Comparison of ENCODE assay signal across 25 cellular contexts in genomic region chr6:31510007-31510406, GRCh38. TPM values are rescaled to one million over a fixed set of nuclear protein-coding genes. Genes with fewer than 3 reads are reported as not detected.
DNase-seq lines count a peak whose midpoint lies in the region; ATAC-seq, FAIRE-seq and TF ChIP-seq lines count a peak whose summit lies in the region.
"Had no signal": no experiment of that assay in that cellular context is flagged by ENCODE, and none has a peak within 500 bp of the region (broad histone marks: within the 10 kb centered on the region; RNA-seq: fewer than 3 reads in every experiment).

No MANE protein-coding gene starts in this region.

- H3K9ac ChIP-seq in endothelial cell of umbilical vein (replicated peaks; ENCODE audit: extremely low read depth, insufficient read depth, low read length) = no peak overlapping the region
- H3K9ac ChIP-seq: GM23248 had no signal

- no peaks in the 10 kb centered on the region for H3K27me3 ChIP-seq in right atrium auricular region
- H3K27me3 ChIP-seq in left ventricle myocardium inferior (ENCODE audit: low read depth) = peaks cover 6% of the 10 kb centered on the region
- no peaks in the 10 kb centered on the region for H3K27me3 ChIP-seq in MG63
- H3K27me3 ChIP-seq in endothelial cell of umbilical vein (ENCODE audit: control insufficient read depth in 2 of 2, insufficient read depth in 2 of 2, low read length in 2 of 2) = no peaks in the 10 kb centered on the region

- no peak overlapping the region for H2AFZ ChIP-seq in endothelial cell of umbilical vein (ENCODE audit: low read depth, low read length)
- H2AFZ ChIP-seq: GM23248 had no signal

- H3K9me3 ChIP-seq in right atrium auricular region (no peaks in the 10 kb centered on the region), left ventricle myocardium inferior (replicated peaks) (no peaks in the 10 kb centered on the region), MG63 (no peaks in the 10 kb centered on the region), endothelial cell of umbilical vein (replicated peaks; ENCODE audit: control insufficient read depth, insufficient read depth, low read length) (no peaks in the 10 kb centered on the region)

- H3K36me3 ChIP-seq in right atrium auricular region (no peaks in the 10 kb centered on the region), left ventricle myocardium inferior (peaks cover 7% of the 10 kb centered on the region), MG63 (peaks cover 21% of the 10 kb centered on the region), endothelial cell of umbilical vein (ENCODE audit: control insufficient read depth in 2 of 2, extremely low read depth in 1 of 2, insufficient read depth in 2 of 2, low read length in 2 of 2) (peaks cover 5 to 13% of the 10 kb centered on the region in 2 experiments)

- no TSS peak for BruUV-seq in endothelial cell of umbilical vein (replicated peaks; lab: Mats Ljungman, UMichigan)

- DNase-seq in right atrium auricular region (ENCODE audit: low spot score) = peak; percentile 9
- no peak for DNase-seq in left ventricle myocardium inferior
- DNase-seq in MG63 = peak; percentile 80
- no peak for DNase-seq in endothelial cell of umbilical vein (ENCODE audit: low read depth, low spot score)
- no peak for DNase-seq in stimulated activated naive CD4-positive, alpha-beta T cell (lab: John Stamatoyannopoulos, UW)
- no peak for DNase-seq in Kasumi-1 (lab: John Stamatoyannopoulos, UW)
- DNase-seq: CD4-positive, CD25-positive, alpha-beta regulatory T cell; DMS79 treated with DMSO at 0.1 percent for 48 hours; GM23248; NCI-H1105; NCI-H146; NCI-H2029; NCI-H226; NCI-H510A treated with DMSO at 0.1 percent for 48 hours; NCI-H748 treated with DMSO at 0.1 percent for 48 hours; NK-92 treated with Interleukin-12 subunit alpha and Interleukin-12 subunit beta, amount 100 ng/mL, for 24 hours; SW 1271 had no signal

- H3K4me1 ChIP-seq in right atrium auricular region (no peaks in the 10 kb centered on the region), left ventricle myocardium inferior (no peaks in the 10 kb centered on the region), endothelial cell of umbilical vein (ENCODE audit: control insufficient read depth, extremely low read depth, insufficient read depth, low read length) (peaks cover 3% of the 10 kb centered on the region)

- H3K4me2 ChIP-seq in endothelial cell of umbilical vein (ENCODE audit: insufficient read depth, low read length) = no peak overlapping the region

- FAIRE-seq in endothelial cell of umbilical vein (lab: Jason Lieb, UNC) = no peak
- FAIRE-seq: GM12892, GM18507 had no signal

- intact Hi-C loops in left ventricle myocardium inferior (cut with micrococcal nuclease) = no loop called here
- intact Hi-C loops in endothelial cell of umbilical vein (cut with micrococcal nuclease) = no loop called here

- POLR2A ChIA-PET in endothelial cell of umbilical vein (lab: Charles Lee) = no interaction called here

- H3K27ac ChIP-seq in right atrium auricular region (no peak overlapping the region), left ventricle myocardium inferior (replicated peaks) (no peak overlapping the region), endothelial cell of umbilical vein (ENCODE audit: insufficient read depth, low read depth, low read length) (no peak overlapping the region)
- H3K27ac ChIP-seq: GM23248 had no signal

- no peaks in the 10 kb centered on the region for H4K20me1 ChIP-seq in endothelial cell of umbilical vein (replicated peaks; ENCODE audit: control insufficient read depth, extremely low read depth, insufficient read depth, low read length)

- TF ChIP-seq CTCF in right atrium auricular region (IDR thresholded peaks at IDR 0.05) (no peak), left ventricle myocardium inferior (IDR thresholded peaks at IDR 0.05; ENCODE audit: borderline replicate concordance) (no peak), endothelial cell of umbilical vein (IDR thresholded peaks at IDR 0.05; ENCODE audit: extremely low read depth in 1 of 2, insufficient read depth in 1 of 2, low read depth in 1 of 2, low read length in 2 of 2) (no peak)

- H3K4me3 ChIP-seq in right atrium auricular region (no peak overlapping the region), left ventricle myocardium inferior (no peak overlapping the region), MG63 (no peak overlapping the region), endothelial cell of umbilical vein (replicated peaks in 1 of 3; ENCODE audit: insufficient read depth in 1 of 3, low read depth in 1 of 3, low read length in 3 of 3) (no peak overlapping the region)
- H3K4me3 ChIP-seq: GM23248 had no signal

- no peaks in the 10 kb centered on the region for H3K9me1 ChIP-seq in endothelial cell of umbilical vein (replicated peaks; ENCODE audit: control insufficient read depth, extremely low read depth, insufficient read depth, low read length)

- CTCF ChIA-PET in endothelial cell of umbilical vein (lab: Charles Lee) = interaction anchor here (1.1 kb wide), 1 partner anchor 17 kb away, joined by 3 read pairs; no protein-coding TSS in a partner anchor

- no peak for ATAC-seq in HG02678 (IDR thresholded peaks at IDR 0.05; ENCODE audit: unreplicated experiment)
- ATAC-seq: HCT116, Right ventricle myocardium inferior had no signal

- peaks cover 2% of the 10 kb centered on the region for H3K79me2 ChIP-seq in endothelial cell of umbilical vein (ENCODE audit: control insufficient read depth, insufficient read depth, low read length)

- dilution Hi-C loops in endothelial cell of umbilical vein (cut with MboI; ENCODE audit: extremely low pct_ligation_motif_present, low sequenced_read_pairs) = no loop called here

- no peak for TF ChIP-seq POLR2A in endothelial cell of umbilical vein (IDR thresholded peaks at IDR 0.05; ENCODE audit: low read depth, low read length)

RNA-seq across cellular contexts. Expression of gene MICB, which starts 12.1 kb away (rescaled TPM):
- total RNA-seq in right atrium auricular region (1 to 10 TPM; 1.6 to 3.1 TPM), left ventricle myocardium inferior (1.1 TPM), endothelial cell of umbilical vein (25.9 and 36.3 TPM in 2 replicates)
- total RNA-seq in MG63 (2014; rRNA removed; shearing (Covaris generic); ENCODE audit: low replicate concordance) = 13.1 and 17.6 TPM in 2 replicates
- 32.8 and 35.7 TPM in 2 replicates for polyA plus RNA-seq in endothelial cell of umbilical vein
- polyA plus RNA-seq in endothelial cell of umbilical vein (2011; cell fraction: cytosol; rRNA removed) = 23.2 and 24.5 TPM in 2 replicates
- 20.7 and 21.0 TPM in 2 replicates for polyA plus RNA-seq in endothelial cell of umbilical vein (2011; cell fraction: nucleus; rRNA removed)
- 18.4 and 26.2 TPM in 2 replicates for polyA plus RNA-seq in endothelial cell of umbilical vein (2012)
- 36.5 and 43.9 TPM in 2 replicates for polyA minus RNA-seq in endothelial cell of umbilical vein
- polyA minus RNA-seq in endothelial cell of umbilical vein (2011; cell fraction: cytosol; rRNA and poly(A)+ RNA removed) = 17.6 TPM
- polyA minus RNA-seq in endothelial cell of umbilical vein (2011; cell fraction: nucleus; rRNA and poly(A)+ RNA removed) = 8.9 and 9.9 TPM in 2 replicates

RNA-seq across cellular contexts. Expression of gene MCCD1, which starts 18.8 kb away (rescaled TPM):
- total RNA-seq in right atrium auricular region (not detected), left ventricle myocardium inferior (not detected), endothelial cell of umbilical vein (not detected in 2 replicates)
- total RNA-seq in MG63 (2014; rRNA removed; shearing (Covaris generic); ENCODE audit: low replicate concordance) = not detected in 2 replicates
- not detected in 2 replicates for polyA plus RNA-seq in endothelial cell of umbilical vein
- not detected in 2 replicates for polyA plus RNA-seq in endothelial cell of umbilical vein (2011; cell fraction: cytosol; rRNA removed)
- not detected in 2 replicates for polyA plus RNA-seq in endothelial cell of umbilical vein (2011; cell fraction: nucleus; rRNA removed)
- not detected in 2 replicates for polyA plus RNA-seq in endothelial cell of umbilical vein (2012)
- polyA minus RNA-seq in endothelial cell of umbilical vein = not detected in 2 replicates
- not detected for polyA minus RNA-seq in endothelial cell of umbilical vein (2011; cell fraction: cytosol; rRNA and poly(A)+ RNA removed)
- not detected in 2 replicates for polyA minus RNA-seq in endothelial cell of umbilical vein (2011; cell fraction: nucleus; rRNA and poly(A)+ RNA removed)
- total RNA-seq: CD4-positive, CD25-positive, alpha-beta regulatory T cell; G401; GM23248; LHCN-M2; Right ventricle myocardium inferior had no signal
- polyA plus RNA-seq: BJ; CD4-positive, CD25-positive, alpha-beta regulatory T cell; GM23248 had no signal

RNA-seq across cellular contexts. Expression of gene DDX39B, which starts 31.8 kb away (rescaled TPM):
- 100 to 1,000 TPM; 119 to 143 TPM for total RNA-seq in right atrium auricular region
- 179 TPM for total RNA-seq in left ventricle myocardium inferior
- total RNA-seq in MG63 (2014; rRNA removed; shearing (Covaris generic); ENCODE audit: low replicate concordance) = 389 and 536 TPM in 2 replicates
- 453 and 481 TPM in 2 replicates for total RNA-seq in endothelial cell of umbilical vein
- 722 and 766 TPM in 2 replicates for polyA plus RNA-seq in endothelial cell of umbilical vein
- polyA plus RNA-seq in endothelial cell of umbilical vein (2011; cell fraction: cytosol; rRNA removed) = 462 and 465 TPM in 2 replicates
- 1,430 and 1,543 TPM in 2 replicates for polyA plus RNA-seq in endothelial cell of umbilical vein (2011; cell fraction: nucleus; rRNA removed)
- polyA plus RNA-seq in endothelial cell of umbilical vein (2012) = 283 and 357 TPM in 2 replicates
- polyA minus RNA-seq in endothelial cell of umbilical vein = 941 and 1,099 TPM in 2 replicates
- 284 TPM for polyA minus RNA-seq in endothelial cell of umbilical vein (2011; cell fraction: cytosol; rRNA and poly(A)+ RNA removed)
- polyA minus RNA-seq in endothelial cell of umbilical vein (2011; cell fraction: nucleus; rRNA and poly(A)+ RNA removed) = 394 and 502 TPM in 2 replicates

RNA-seq across cellular contexts. Expression of gene ATP6V1G2, which starts 36.4 kb away (rescaled TPM):
- total RNA-seq in right atrium auricular region (1 to 10 TPM; 1.2 to 6.0 TPM), left ventricle myocardium inferior (1.6 TPM), endothelial cell of umbilical vein (0.84 and 1.4 TPM in 2 replicates)
- 2.1 and 3.4 TPM in 2 replicates for total RNA-seq in MG63 (2014; rRNA removed; shearing (Covaris generic); ENCODE audit: low replicate concordance)
- polyA plus RNA-seq in endothelial cell of umbilical vein = 0.64 and 0.70 TPM in 2 replicates
- polyA plus RNA-seq in endothelial cell of umbilical vein (2011; cell fraction: cytosol; rRNA removed) = 0.63 and 0.66 TPM in 2 replicates
- polyA plus RNA-seq in endothelial cell of umbilical vein (2011; cell fraction: nucleus; rRNA removed) = 2.7 and 4.2 TPM in 2 replicates
- 0.49 and 0.70 TPM in 2 replicates for polyA plus RNA-seq in endothelial cell of umbilical vein (2012)
- polyA minus RNA-seq in endothelial cell of umbilical vein = 0.15 and 3.6 TPM in 2 replicates
- polyA minus RNA-seq in endothelial cell of umbilical vein (2011; cell fraction: cytosol; rRNA and poly(A)+ RNA removed) = not detected
- 1.1 and 1.5 TPM in 2 replicates for polyA minus RNA-seq in endothelial cell of umbilical vein (2011; cell fraction: nucleus; rRNA and poly(A)+ RNA removed)

RNA-seq across cellular contexts. Expression of gene NFKBIL1, which starts 37.4 kb away (rescaled TPM):
- total RNA-seq in right atrium auricular region (10 to 100 TPM; 12.9 to 18.4 TPM), left ventricle myocardium inferior (11.5 TPM), endothelial cell of umbilical vein (14.6 and 15.5 TPM in 2 replicates)
- 19.7 and 29.3 TPM in 2 replicates for total RNA-seq in MG63 (2014; rRNA removed; shearing (Covaris generic); ENCODE audit: low replicate concordance)
- polyA plus RNA-seq in endothelial cell of umbilical vein = 9.9 and 14.2 TPM in 2 replicates
- 7.1 and 11.2 TPM in 2 replicates for polyA plus RNA-seq in endothelial cell of umbilical vein (2011; cell fraction: cytosol; rRNA removed)
- polyA plus RNA-seq in endothelial cell of umbilical vein (2011; cell fraction: nucleus; rRNA removed) = 8.1 and 8.5 TPM in 2 replicates
- 8.4 and 10.2 TPM in 2 replicates for polyA plus RNA-seq in endothelial cell of umbilical vein (2012)
- 5.2 TPM in 2 replicates for polyA minus RNA-seq in endothelial cell of umbilical vein
- 13.5 TPM for polyA minus RNA-seq in endothelial cell of umbilical vein (2011; cell fraction: cytosol; rRNA and poly(A)+ RNA removed)
- polyA minus RNA-seq in endothelial cell of umbilical vein (2011; cell fraction: nucleus; rRNA and poly(A)+ RNA removed) = 2.8 and 9.3 TPM in 2 replicates

Comparison
In these comparisons a context has a peak if more than half of its experiments do, and no peak if none do; other contexts are left out.
1. DNase-seq: peak in right atrium auricular region (single experiment) and MG63 (single experiment); none in left ventricle myocardium inferior (single experiment), endothelial cell of umbilical vein (single experiment), stimulated activated naive CD4-positive, alpha-beta T cell (0 of 6) and Kasumi-1 (0 of 2).